ENCODE assay signal across 18 cellular contexts in the genomic region with DNA sequence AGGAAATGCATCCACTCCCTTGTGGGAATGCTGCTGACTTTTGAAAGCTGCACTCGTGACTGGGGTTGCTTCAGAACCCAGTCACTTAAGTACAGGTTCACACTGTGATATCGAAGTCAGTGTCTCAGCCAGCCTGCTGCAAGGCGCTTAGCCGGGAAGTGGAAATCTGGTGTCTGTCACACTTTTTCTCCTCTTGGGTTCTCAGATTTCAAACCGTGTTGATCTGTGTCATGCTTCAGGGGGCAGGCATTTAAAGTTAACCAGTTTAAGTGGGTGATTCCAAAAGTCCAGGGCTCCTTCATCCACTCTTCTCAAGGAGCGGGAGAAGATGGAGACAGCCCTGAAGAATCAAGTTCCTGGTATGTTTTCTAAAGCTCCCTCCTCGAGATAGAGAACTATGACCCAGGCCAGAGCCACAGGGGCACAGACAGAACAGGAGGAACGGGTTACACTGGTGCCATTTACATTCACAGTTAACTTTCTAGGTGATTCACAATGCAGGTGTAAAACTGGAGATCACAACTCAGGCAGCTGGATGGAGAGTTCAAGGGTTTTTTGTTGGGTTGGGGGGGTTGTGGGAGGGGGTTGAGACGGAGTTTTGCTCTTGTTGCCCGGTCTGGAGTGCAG.
DNase-seq lines count a peak whose midpoint lies in the region; ATAC-seq and TF ChIP-seq lines count a peak whose summit lies in the region.
"Had no signal": no experiment of that assay in that cellular context is flagged by ENCODE, and none has a peak within 500 bp of the region (broad histone marks: within the 10 kb centered on the region; RNA-seq: fewer than 3 reads in every experiment).

No MANE protein-coding gene starts in this region.

- no peak overlapping the region for H3K4me3 ChIP-seq in epithelial cell of esophagus (ENCODE audit: low read length)
- H3K4me3 ChIP-seq in trophoblast cell (ENCODE audit: low read depth, low read length) = no peak overlapping the region
- H3K4me3 ChIP-seq: ascending aorta, psoas muscle had no signal

- no peak overlapping the region for H2AFZ ChIP-seq in trophoblast cell (ENCODE audit: insufficient read depth, low read length, poor library complexity)

- H3K79me1 ChIP-seq in trophoblast cell (ENCODE audit: low read length) = no peaks in the 10 kb centered on the region

- no peaks in the 10 kb centered on the region for H3K27me3 ChIP-seq in trophoblast cell (ENCODE audit: insufficient read depth, low read length)
- H3K27me3 ChIP-seq: ascending aorta had no signal

- no peak overlapping the region for H2BK12ac ChIP-seq in trophoblast cell (ENCODE audit: low read length)

- H3K4me1 ChIP-seq in trophoblast cell (ENCODE audit: control insufficient read depth in 1 of 2, insufficient read depth in 2 of 2, low read length in 2 of 2) = peaks cover 2 to 7% of the 10 kb centered on the region in 2 experiments
- H3K4me1 ChIP-seq: ascending aorta, psoas muscle had no signal

- no peaks in the 10 kb centered on the region for H3K36me3 Mint-ChIP-seq in activated naive CD4-positive, alpha-beta T cell treated with anti-CD3 and anti-CD28 coated beads, Interleukin-2, amount 50 U/mL, for 72 hours
- H3K36me3 Mint-ChIP-seq: natural killer cell treated with Interleukin-12 subunit alpha and Interleukin-12 subunit beta and Interleukin-15 and Interleukin-18, amount 100 ng/mL, for 72 hours had no signal

- H3K4me2 ChIP-seq in trophoblast cell (ENCODE audit: low read length) = peak overlapping the region; percentile 1

- no peak overlapping the region for H2BK5ac ChIP-seq in trophoblast cell (ENCODE audit: low read depth, low read length, poor library complexity)

- no peak overlapping the region for H3K18ac ChIP-seq in trophoblast cell (ENCODE audit: low read length)

- no peak overlapping the region for H4K91ac ChIP-seq in trophoblast cell (ENCODE audit: low read depth, low read length)

- H3K27ac ChIP-seq in trophoblast cell (ENCODE audit: low read depth, low read length) = no peak overlapping the region
- H3K27ac ChIP-seq: ascending aorta, psoas muscle had no signal

- H3K14ac ChIP-seq in trophoblast cell (ENCODE audit: low read length) = no peak overlapping the region

- peaks cover 1% of the 10 kb centered on the region for H3K9me3 ChIP-seq in trophoblast cell (ENCODE audit: insufficient read depth, low read depth, low read length)
- H3K9me3 ChIP-seq: ascending aorta, psoas muscle had no signal

- no peak for TF ChIP-seq CTCF in epithelial cell of esophagus (IDR thresholded peaks at IDR 0.05; ENCODE audit: insufficient read depth, low read depth, low read length, missing control alignments)

- H3K23ac ChIP-seq in trophoblast cell (ENCODE audit: low read length) = no peak overlapping the region

- H3K9ac ChIP-seq in trophoblast cell (ENCODE audit: low read length) = no peak overlapping the region

- no CpG with 5 or more reads among the region's 10 CpGs for WGBS in trophoblast cell (ENCODE audit: extremely low coverage, insufficient coverage, insufficient read length)

- no peak overlapping the region for H4K12ac ChIP-seq in trophoblast cell (ENCODE audit: low read depth, low read length)

- H3K79me2 ChIP-seq in trophoblast cell (ENCODE audit: control insufficient read depth, insufficient read depth, low read length, poor library complexity) = no peaks in the 10 kb centered on the region

- no peaks in the 10 kb centered on the region for H3K9me3 Mint-ChIP-seq in activated naive CD4-positive, alpha-beta T cell treated with anti-CD3 and anti-CD28 coated beads, Interleukin-2, amount 50 U/mL, for 72 hours
- H3K9me3 Mint-ChIP-seq: mesothelial cell of epicardium; natural killer cell treated with Interleukin-12 subunit alpha and Interleukin-12 subunit beta and Interleukin-15 and Interleukin-18, amount 100 ng/mL, for 72 hours had no signal

- H3K36me3 ChIP-seq in trophoblast cell (ENCODE audit: control insufficient read depth in 1 of 2, insufficient read depth in 2 of 2, low read length in 2 of 2) = peaks cover 0 to 2% of the 10 kb centered on the region in 2 experiments
- H3K36me3 ChIP-seq: ascending aorta had no signal

- no peak overlapping the region for H3K27ac Mint-ChIP-seq in activated naive CD4-positive, alpha-beta T cell treated with anti-CD3 and anti-CD28 coated beads, Interleukin-2, amount 50 U/mL, for 72 hours
- H3K27ac Mint-ChIP-seq: mesothelial cell of epicardium; natural killer cell treated with Interleukin-12 subunit alpha and Interleukin-12 subunit beta and Interleukin-15 and Interleukin-18, amount 100 ng/mL, for 72 hours had no signal

- H2AK5ac ChIP-seq in trophoblast cell (ENCODE audit: low read length) = no peak overlapping the region

- DNase-seq in DMS79 treated with DMSO at 0.1 percent for 48 hours (lab: John Stamatoyannopoulos, UW) = peak; percentile 82
- DNase-seq in NCI-H128 (lab: John Stamatoyannopoulos, UW; ENCODE audit: unreplicated experiment) = peak; percentile 5
- DNase-seq in epithelial cell of esophagus (ENCODE audit: low read depth) = peak; percentile 59
- DNase-seq in trophoblast cell = peak; percentile 32 to 59
- no peak for DNase-seq in DMS153 treated with DMSO at 0.1 percent for 48 hours (lab: John Stamatoyannopoulos, UW; ENCODE audit: unreplicated experiment)
- DNase-seq in activated naive CD4-positive, alpha-beta T cell treated with anti-CD3 and anti-CD28 coated beads, Interleukin-2, amount 50 U/mL, for 72 hours (ENCODE audit: low spot score in 2 of 2) = no peak
- DNase-seq: activated CD4-positive, alpha-beta T cell treated with anti-CD3 and anti-CD28 coated beads, Interleukin-2, amount 50 U/mL, for 48 hours; HCEC 1CT; left cardiac atrium; NCI-H187 treated with DMSO at 0.1 percent for 48 hours; NCI-H524 treated with DMSO at 0.1 percent for 48 hours; psoas muscle; SHP77 treated with DMSO at 0.1 percent for 48 hours; T-helper 1 cell had no signal

- no peak overlapping the region for H2BK120ac ChIP-seq in trophoblast cell (ENCODE audit: insufficient read depth, low read length, poor library complexity)

- no peak for ATAC-seq in HG03354 (IDR thresholded peaks at IDR 0.05; ENCODE audit: poor library complexity, severe bottlenecking, unreplicated experiment)
- no peak for ATAC-seq in activated naive CD4-positive, alpha-beta T cell treated with anti-CD3 and anti-CD28 coated beads, Interleukin-2, amount 50 U/mL, for 72 hours
- ATAC-seq: left cardiac atrium; natural killer cell treated with Interleukin-12 subunit alpha and Interleukin-12 subunit beta and Interleukin-15 and Interleukin-18, amount 100 ng/mL, for 72 hours; psoas muscle had no signal

- no peak overlapping the region for H3K4ac ChIP-seq in trophoblast cell (ENCODE audit: low read depth, low read length)

- H4K8ac ChIP-seq in trophoblast cell (ENCODE audit: low read depth, low read length) = no peak overlapping the region

Comparison
In these comparisons a context has a peak if more than half of its experiments do, and no peak if none do; other contexts are left out.
1. DNase-seq: peak in DMS79 treated with DMSO at 0.1 percent for 48 hours (single experiment), NCI-H128 (single experiment), epithelial cell of esophagus (single experiment) and trophoblast cell (2 of 2); none in DMS153 treated with DMSO at 0.1 percent for 48 hours (single experiment) and activated naive CD4-positive, alpha-beta T cell treated with anti-CD3 and anti-CD28 coated beads, Interleukin-2, amount 50 U/mL, for 72 hours (0 of 2).